Comparison of ENCODE assay signal across 1 cellular context in genomic region chr19:1854542-1855039, GRCh38.
TF ChIP-seq lines count a peak whose summit lies in the region.

No MANE protein-coding gene starts in this region.

TF ChIP-seq in K562, 482 proteins besides CTCF, POLR2A, EP300 and RAD21 (continued from another document and continues in another):
- TF ChIP-seq ERF (CRISPR knock-in tag; IDR thresholded peaks at IDR 0.05) (no peak), TFAP4 (CRISPR knock-in tag; IDR thresholded peaks at IDR 0.05; ENCODE audit: borderline replicate concordance) (peak; percentile 53; the same call in 1 of the 2 replicates), SLC30A9 (CRISPR knock-in tag; IDR thresholded peaks at IDR 0.05) (no peak), GTF2B (IDR thresholded peaks at IDR 0.05; ENCODE audit: extremely low read depth, insufficient read length) (no peak), ZNF764 (CRISPR knock-in tag; IDR thresholded peaks at IDR 0.05; ENCODE audit: low read depth) (no peak), HNRNPL (IDR thresholded peaks at IDR 0.05; ENCODE audit: low read depth, low read length) (peak; percentile 90), RB1 (IDR thresholded peaks at IDR 0.05; ENCODE audit: low read depth) (peak; percentile 65; the same call in 1 of the 2 replicates), BCL6 (CRISPR knock-in tag; IDR thresholded peaks at IDR 0.05) (no peak), DLX4 (CRISPR knock-in tag; IDR thresholded peaks at IDR 0.05) (no peak), ZNF347 (CRISPR knock-in tag; IDR thresholded peaks at IDR 0.05; ENCODE audit: low read depth) (no peak), ZNF175 (CRISPR knock-in tag; IDR thresholded peaks at IDR 0.05; ENCODE audit: low read depth) (no peak), ZBTB26 (CRISPR knock-in tag; IDR thresholded peaks at IDR 0.05) (no peak), PBX2 (CRISPR knock-in tag; IDR thresholded peaks at IDR 0.05; ENCODE audit: low read depth) (peak; percentile 73), PBX2 (tag; conservative IDR thresholded peaks at IDR 0.05; ENCODE audit: low read depth) (peak; percentile 91), ZKSCAN8 (CRISPR knock-in tag; IDR thresholded peaks at IDR 0.05) (0 out of 2 replicates have a peak, but pooled peaks have one; percentile 8), DMBX1 (CRISPR knock-in tag; IDR thresholded peaks at IDR 0.05; ENCODE audit: borderline replicate concordance) (no peak), POLR2B (IDR thresholded peaks at IDR 0.05; ENCODE audit: low read depth, partially characterized antibody) (no peak), KAT2B (IDR thresholded peaks at IDR 0.05; ENCODE audit: low read depth, low read length) (no peak), POLR2G (IDR thresholded peaks at IDR 0.05; ENCODE audit: low read depth, low read length) (peak; percentile 62; the same call in 1 of the 2 replicates), TCFL5 (CRISPR knock-in tag; conservative IDR thresholded peaks at IDR 0.05) (no peak), CBFB (CRISPR knock-in tag; IDR thresholded peaks at IDR 0.05) (no peak), HMGN3 (IDR thresholded peaks at IDR 0.05; ENCODE audit: borderline replicate concordance, extremely low read depth, insufficient read length, low read depth, low read length) (peak; percentile 42), ETS2 (tag; IDR thresholded peaks at IDR 0.05; ENCODE audit: borderline replicate concordance, poor library complexity, severe bottlenecking) (no peak), CBFA2T2 (conservative IDR thresholded peaks at IDR 0.05) (no peak), RBBP5 (IDR thresholded peaks at IDR 0.05; ENCODE audit: borderline replicate concordance, insufficient read depth, low read length, poor library complexity, severe bottlenecking) (peak; percentile 75), WHSC1 (IDR thresholded peaks at IDR 0.05; ENCODE audit: low read length) (no peak), NCOA6 (IDR thresholded peaks at IDR 0.05) (no peak), STAT6 (CRISPR knock-in tag; IDR thresholded peaks at IDR 0.05) (no peak), PYGO2 (tag; IDR thresholded peaks at IDR 0.05) (no peak), FOXP4 (CRISPR knock-in tag; IDR thresholded peaks at IDR 0.05; ENCODE audit: borderline replicate concordance) (no peak), FOXA1 (IDR thresholded peaks at IDR 0.05; ENCODE audit: borderline replicate concordance) (no peak), ZSCAN29 (IDR thresholded peaks at IDR 0.05) (no peak), ZFX (CRISPR knock-in tag; IDR thresholded peaks at IDR 0.05) (no peak), ZBTB17 (CRISPR knock-in tag; IDR thresholded peaks at IDR 0.05) (peak; percentile 41; the same call in 1 of the 2 replicates), MEIS2 (IDR thresholded peaks at IDR 0.05; ENCODE audit: partially characterized antibody) (peak; percentile 96), COPS2 (conservative IDR thresholded peaks at IDR 0.05) (no peak), YBX1 (IDR thresholded peaks at IDR 0.05) (no peak), PHTF2 (CRISPR knock-in tag; IDR thresholded peaks at IDR 0.05) (no peak), UBTF (IDR thresholded peaks at IDR 0.05; ENCODE audit: borderline replicate concordance in 1 of 2, low read depth in 2 of 2, low read length in 2 of 2) (peak in 1 of 2 experiments; percentile 47; a peak in 1 of 4 replicates), C11orf30 (IDR thresholded peaks at IDR 0.05; ENCODE audit: low read depth) (no peak), ZNF384 (IDR thresholded peaks at IDR 0.05; ENCODE audit: low read depth, low read length) (no peak), KLF1 (tag; IDR thresholded peaks at IDR 0.05) (peak; percentile 88), NFATC3 (IDR thresholded peaks at IDR 0.05) (no peak), MCM2 (IDR thresholded peaks at IDR 0.05; ENCODE audit: low read depth) (no peak), CREM (IDR thresholded peaks at IDR 0.05; ENCODE audit: low read depth) (peak; percentile 84), BRF2 (IDR thresholded peaks at IDR 0.05; ENCODE audit: borderline replicate concordance, insufficient read depth, insufficient read length) (no peak), ARHGAP35 (IDR thresholded peaks at IDR 0.05; ENCODE audit: partially characterized antibody) (no peak), MCM5 (IDR thresholded peaks at IDR 0.05; ENCODE audit: low read depth) (no peak), ARID3A (IDR thresholded peaks at IDR 0.05; ENCODE audit: borderline replicate concordance, low read depth, low read length) (no peak), ZNF146 (CRISPR knock-in tag; IDR thresholded peaks at IDR 0.05; ENCODE audit: unreplicated experiment) (no peak), NUFIP1 (IDR thresholded peaks at IDR 0.05; ENCODE audit: partially characterized antibody) (no peak), HMBOX1 (IDR thresholded peaks at IDR 0.05) (no peak), SP1 (CRISPR knock-in tag; IDR thresholded peaks at IDR 0.05) (no peak), PHF20 (IDR thresholded peaks at IDR 0.05; ENCODE audit: partially characterized antibody) (no peak), CBX3 (IDR thresholded peaks at IDR 0.05; ENCODE audit: borderline replicate concordance in 1 of 2, low read length in 2 of 2) (no peak)
